In the genomic region with DNA sequence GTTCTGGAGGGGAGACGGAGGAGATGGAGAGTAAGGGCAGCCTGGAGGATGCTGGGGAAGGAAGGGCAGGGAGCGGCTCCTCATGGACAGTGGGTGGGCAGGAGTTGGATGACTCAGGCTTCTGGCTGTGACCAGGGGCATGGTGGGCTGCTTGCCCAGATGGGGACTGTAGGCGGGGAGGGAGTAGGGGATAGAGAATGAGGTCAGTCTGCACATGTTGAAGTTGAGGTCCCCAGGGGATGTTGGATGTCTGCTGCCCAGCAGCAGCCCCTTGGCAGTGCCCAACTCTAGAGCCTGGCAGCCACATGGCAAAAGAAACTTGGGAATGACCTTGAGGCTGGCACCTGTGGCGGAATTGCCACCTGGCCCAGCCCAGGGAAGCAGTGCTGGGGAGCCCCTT, we compare ENCODE assay signal across 13 cellular contexts. TPM values are rescaled to one million over a fixed set of nuclear protein-coding genes. Genes with fewer than 3 reads are reported as not detected.
A peak's percentile ranks its signal among the peaks of the same experiment; 100 is the strongest.
DNase-seq lines count a peak whose midpoint lies in the region; ATAC-seq and TF ChIP-seq lines count a peak whose summit lies in the region.
"Had no signal": no experiment of that assay in that cellular context is flagged by ENCODE, and none has a peak within 500 bp of the region (broad histone marks: within the 10 kb centered on the region; RNA-seq: fewer than 3 reads in every experiment).

No MANE protein-coding gene starts in this region.

- 80% methylated on average over 4 of the region's 4 CpGs for WGBS in prostate gland

- no peaks in the 10 kb centered on the region for H3K36me3 ChIP-seq in prostate gland

- H3K4me3 ChIP-seq in fibroblast of pulmonary artery (replicated peaks; ENCODE audit: low read depth, low read length) (no peak overlapping the region), prostate gland (no peak overlapping the region)

- H3K27me3 Mint-ChIP-seq in activated CD4-positive, alpha-beta T cell treated with anti-CD3 and anti-CD28 coated beads, Interleukin-2, amount 10 ng/mL, durations not matched to agents 24 days and 14 days, result peaks cover 10% of the 10 kb centered on the region

- H3K4me1 ChIP-seq in prostate gland (replicated peaks), result peaks cover 24% of the 10 kb centered on the region

- ATAC-seq in Right ventricle myocardium superior (ENCODE audit: poor library complexity), result no peak
- ATAC-seq in GM18907 (IDR thresholded peaks at IDR 0.05; ENCODE audit: unreplicated experiment), result no peak
- ATAC-seq: HepG2, left colon had no signal

- no peaks in the 10 kb centered on the region for H3K36me3 Mint-ChIP-seq in activated CD4-positive, alpha-beta T cell treated with anti-CD3 and anti-CD28 coated beads, Interleukin-2, amount 10 ng/mL, durations not matched to agents 24 days and 14 days (ENCODE audit: low read depth)

- DNase-seq in Right ventricle myocardium superior, result peak; percentile 68
- no peak for DNase-seq in cardiac septum (ENCODE audit: low spot score)
- DNase-seq in fibroblast of pulmonary artery (ENCODE audit: low read depth), result peak; percentile 49
- no peak for DNase-seq in prostate gland (ENCODE audit: low spot score)
- no peak for DNase-seq in NCI-H526 (lab: John Stamatoyannopoulos, UW)
- no peak for DNase-seq in activated CD4-positive, alpha-beta T cell treated with anti-CD3 and anti-CD28 coated beads, Interleukin-2, amount 10 ng/mL, durations not matched to agents 24 days and 14 days
- DNase-seq in COR-L47 (lab: John Stamatoyannopoulos, UW), result no peak
- DNase-seq: activated CD4-positive, CD25-positive, alpha-beta regulatory T cell treated with anti-CD3 and anti-CD28 coated beads, Interleukin-2, amount 50 U/mL, for 72 hours; left colon; NCI-H1417 had no signal

- H3K27ac Mint-ChIP-seq in activated CD4-positive, alpha-beta T cell treated with anti-CD3 and anti-CD28 coated beads, Interleukin-2, amount 10 ng/mL, durations not matched to agents 24 days and 14 days, result no peak overlapping the region
- H3K27ac Mint-ChIP-seq: activated T-helper 1 cell treated with anti-CD3 and anti-CD28 coated beads, Interleukin-12 subunit alpha, Interleukin-12 subunit beta, Interleukin-2, Interleukin-4 antibody, amounts not matched to agents 30 ng/mL and 10 ng/mL and 1 ng/mL, durations not matched to agents 14 hours and 24 hours and 36 hours had no signal

- no peaks in the 10 kb centered on the region for H3K9me3 Mint-ChIP-seq in activated CD4-positive, alpha-beta T cell treated with anti-CD3 and anti-CD28 coated beads, Interleukin-2, amount 10 ng/mL, durations not matched to agents 24 days and 14 days
- H3K9me3 Mint-ChIP-seq: activated T-helper 1 cell treated with anti-CD3 and anti-CD28 coated beads, Interleukin-12 subunit alpha, Interleukin-12 subunit beta, Interleukin-2, Interleukin-4 antibody, amounts not matched to agents 30 ng/mL and 10 ng/mL and 1 ng/mL, durations not matched to agents 14 hours and 24 hours and 36 hours had no signal

- intact Hi-C loops in Right ventricle myocardium superior (cut with DNase I) (loop anchor here (5.0 kb wide), 1 partner anchor 299 kb away; no protein-coding TSS in a partner anchor), cardiac septum (cut with DNase I) (loop anchor here (5.0 kb wide), 1 partner anchor 304 kb away; no protein-coding TSS in a partner anchor), prostate gland (cut with DNase I) (loop anchor here (5.0 to 10.0 kb wide), 2 partner anchors 264 to 402 kb away; a partner anchor contains a TSS)
- intact Hi-C loops in activated CD4-positive, alpha-beta T cell treated with anti-CD3 and anti-CD28 coated beads, Interleukin-2, amount 10 ng/mL, durations not matched to agents 24 days and 14 days (cut with micrococcal nuclease), result no loop called here

- no peak for TF ChIP-seq CTCF in fibroblast of pulmonary artery (IDR thresholded peaks at IDR 0.05; ENCODE audit: low read length, missing control alignments)
- TF ChIP-seq CTCF in prostate gland (IDR thresholded peaks at IDR 0.05), result no peak

- H3K27me3 ChIP-seq in prostate gland (replicated peaks; ENCODE audit: insufficient read depth), result no peaks in the 10 kb centered on the region

- H3K9me3 ChIP-seq in prostate gland, result no peaks in the 10 kb centered on the region

- H3K4me3 Mint-ChIP-seq in activated CD4-positive, alpha-beta T cell treated with anti-CD3 and anti-CD28 coated beads, Interleukin-2, amount 10 ng/mL, durations not matched to agents 24 days and 14 days, result no peak overlapping the region
- H3K4me3 Mint-ChIP-seq: activated T-helper 1 cell treated with anti-CD3 and anti-CD28 coated beads, Interleukin-12 subunit alpha, Interleukin-12 subunit beta, Interleukin-2, Interleukin-4 antibody, amounts not matched to agents 30 ng/mL and 10 ng/mL and 1 ng/mL, durations not matched to agents 14 hours and 24 hours and 36 hours had no signal

- TF ChIP-seq POLR2A in prostate gland (IDR thresholded peaks at IDR 0.05), result no peak

- H3K27ac ChIP-seq in prostate gland, result peak overlapping the region; percentile 0 to 22

- peaks cover 16% of the 10 kb centered on the region for H3K4me1 Mint-ChIP-seq in activated CD4-positive, alpha-beta T cell treated with anti-CD3 and anti-CD28 coated beads, Interleukin-2, amount 10 ng/mL, durations not matched to agents 24 days and 14 days

RNA-seq across cellular contexts. Expression of a gene that starts 6.4 kb away (rescaled TPM):
- total RNA-seq in Right ventricle myocardium superior (39.6 TPM), cardiac septum (53.0 TPM), prostate gland (10 to 100 TPM; 89.7 to 90.0 TPM)
- 8.2 and 9.9 TPM in 2 replicates for total RNA-seq in activated CD4-positive, alpha-beta T cell treated with anti-CD3 and anti-CD28 coated beads, Interleukin-2, amount 10 ng/mL, durations not matched to agents 24 days and 14 days

RNA-seq across cellular contexts. Expression of a gene that starts 13.3 kb away (rescaled TPM):
- total RNA-seq in Right ventricle myocardium superior (222 TPM), cardiac septum (187 TPM), prostate gland (100 to 1,000 TPM in 1 of 2 donors, 10 to 100 TPM in 1; 82.2 to 112 TPM)
- 30.0 and 31.9 TPM in 2 replicates for total RNA-seq in activated CD4-positive, alpha-beta T cell treated with anti-CD3 and anti-CD28 coated beads, Interleukin-2, amount 10 ng/mL, durations not matched to agents 24 days and 14 days

RNA-seq across cellular contexts. Expression of a gene that starts 52.8 kb away (rescaled TPM):
- total RNA-seq in Right ventricle myocardium superior (0.11 TPM), cardiac septum (not detected), prostate gland (1 to 10 TPM in 1 of 2 donors, under 1 TPM in 1; 0.32 to 4.3 TPM)
- total RNA-seq in activated CD4-positive, alpha-beta T cell treated with anti-CD3 and anti-CD28 coated beads, Interleukin-2, amount 10 ng/mL, durations not matched to agents 24 days and 14 days, result 12.0 and 13.9 TPM in 2 replicates

Comparison
In these comparisons a context has a peak if more than half of its experiments do, and no peak if none do; other contexts are left out.
1. DNase-seq: peak in Right ventricle myocardium superior (single experiment) and fibroblast of pulmonary artery (single experiment); none in cardiac septum (single experiment), prostate gland (single experiment), NCI-H526 (0 of 2), activated CD4-positive, alpha-beta T cell treated with anti-CD3 and anti-CD28 coated beads, Interleukin-2, amount 10 ng/mL, durations not matched to agents 24 days and 14 days (single experiment) and COR-L47 (single experiment).